Comparison of ENCODE assay signal across 33 cellular contexts in the genomic region with DNA sequence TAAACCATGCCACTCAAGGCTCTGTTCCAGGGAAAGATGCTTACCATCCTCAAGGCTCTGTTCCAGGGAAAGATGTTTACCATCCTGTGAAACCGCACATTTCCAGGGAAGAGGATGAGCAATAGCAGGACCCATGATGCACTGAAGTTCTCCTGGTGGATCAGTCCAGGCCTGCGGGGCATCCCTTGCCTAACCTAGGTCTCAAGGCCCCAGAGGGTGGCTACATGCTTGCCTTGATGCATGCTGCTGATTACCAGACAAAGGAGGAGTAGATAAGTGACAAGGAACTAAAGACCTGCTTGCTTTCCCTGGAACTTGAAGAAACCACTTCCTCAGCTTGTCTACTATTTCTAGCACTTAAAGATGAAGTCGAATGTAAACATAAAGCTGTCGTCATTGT.
"Had no signal": no experiment of that assay in that cellular context is flagged by ENCODE, and none has a peak within 500 bp of the region (broad histone marks: within the 10 kb centered on the region; RNA-seq: fewer than 3 reads in every experiment).

No MANE protein-coding gene starts in this region.

- H3K36me3 Mint-ChIP-seq: activated naive CD4-positive, alpha-beta T cell treated with anti-CD3 and anti-CD28 coated beads, Interleukin-2, amount 50 U/mL, for 72 hours had no signal

- H3K4me3 ChIP-seq: adrenal gland, body of pancreas, breast epithelium, MG63, PC-9 had no signal

- H3K4me1 ChIP-seq: adrenal gland, breast epithelium had no signal

- H3K27me3 ChIP-seq: adrenal gland, body of pancreas, breast epithelium, MG63 had no signal

- H3K9me3 Mint-ChIP-seq: activated CD4-positive, alpha-beta T cell treated with anti-CD3 and anti-CD28 coated beads, Interleukin-2, amount 10 ng/mL, durations not matched to agents 7 days and 5 days; activated naive CD4-positive, alpha-beta T cell treated with anti-CD3 and anti-CD28 coated beads for 36 hours; activated T-helper 1 cell treated with anti-CD3 and anti-CD28 coated beads, Interleukin-12 subunit alpha, Interleukin-12 subunit beta, Interleukin-2, Interleukin-4 antibody, amounts not matched to agents 30 ng/mL and 10 ng/mL and 1 ng/mL, durations not matched to agents 14 hours and 24 hours and 36 hours had no signal

- H3K4me1 Mint-ChIP-seq: activated CD4-positive, alpha-beta T cell treated with anti-CD3 and anti-CD28 coated beads for 36 hours; activated CD4-positive, alpha-beta T cell treated with anti-CD3 and anti-CD28 coated beads, Interleukin-2, amount 10 ng/mL, durations not matched to agents 7 days and 5 days had no signal

- H3K27me3 Mint-ChIP-seq: activated CD4-positive, alpha-beta T cell treated with anti-CD3 and anti-CD28 coated beads for 36 hours; activated CD4-positive, alpha-beta T cell treated with anti-CD3 and anti-CD28 coated beads, Interleukin-2, amount 10 ng/mL, durations not matched to agents 7 days and 5 days; activated T-cell treated with anti-CD3 and anti-CD28 coated beads, Interleukin-2, amount 50 U/mL, for 24 hours had no signal

- H3K27ac Mint-ChIP-seq: activated CD4-positive, alpha-beta T cell treated with anti-CD3 and anti-CD28 coated beads for 36 hours; activated CD4-positive, alpha-beta T cell treated with anti-CD3 and anti-CD28 coated beads, Interleukin-2, amount 10 ng/mL, durations not matched to agents 7 days and 5 days; activated CD8-positive, alpha-beta T cell treated with anti-CD3 and anti-CD28 coated beads, Interleukin-2, amount 10 ng/mL, durations not matched to agents 7 days and 5 days; activated naive CD4-positive, alpha-beta T cell treated with anti-CD3 and anti-CD28 coated beads for 36 hours; activated naive CD4-positive, alpha-beta T cell treated with anti-CD3 and anti-CD28 coated beads, Interleukin-2, amount 50 U/mL, for 72 hours; activated T-cell treated with anti-CD3 and anti-CD28 coated beads, Interleukin-2, amount 50 U/mL, for 24 hours; activated T-helper 1 cell treated with anti-CD3 and anti-CD28 coated beads, Interleukin-12 subunit alpha, Interleukin-12 subunit beta, Interleukin-2, Interleukin-4 antibody, amounts not matched to agents 30 ng/mL and 10 ng/mL and 1 ng/mL, durations not matched to agents 14 hours and 24 hours and 36 hours had no signal

- H3K4me2 ChIP-seq: PC-9 had no signal

- H3K4me3 Mint-ChIP-seq: activated CD4-positive, alpha-beta T cell treated with anti-CD3 and anti-CD28 coated beads for 36 hours; activated CD4-positive, alpha-beta T cell treated with anti-CD3 and anti-CD28 coated beads, Interleukin-2, amount 10 ng/mL, durations not matched to agents 7 days and 5 days; activated CD8-positive, alpha-beta T cell treated with anti-CD3 and anti-CD28 coated beads, Interleukin-2, amount 10 ng/mL, durations not matched to agents 7 days and 5 days; activated naive CD4-positive, alpha-beta T cell treated with anti-CD3 and anti-CD28 coated beads for 36 hours; activated T-cell treated with anti-CD3 and anti-CD28 coated beads, Interleukin-2, amount 50 U/mL, for 24 hours; activated T-helper 1 cell treated with anti-CD3 and anti-CD28 coated beads, Interleukin-12 subunit alpha, Interleukin-12 subunit beta, Interleukin-2, Interleukin-4 antibody, amounts not matched to agents 30 ng/mL and 10 ng/mL and 1 ng/mL, durations not matched to agents 14 hours and 24 hours and 36 hours had no signal

- DNase-seq: activated CD4-positive, alpha-beta T cell treated with anti-CD3 and anti-CD28 coated beads for 36 hours; activated CD4-positive, alpha-beta T cell treated with anti-CD3 and anti-CD28 coated beads, Interleukin-2, amount 10 ng/mL, durations not matched to agents 7 days and 5 days; activated CD4-positive, alpha-beta T cell treated with anti-CD3 and anti-CD28 coated beads, Interleukin-2, amount 50 U/mL, for 48 hours; activated CD8-positive, alpha-beta T cell treated with anti-CD3 and anti-CD28 coated beads, Interleukin-2, amount 10 ng/mL, durations not matched to agents 7 days and 5 days; activated gamma-delta T cell treated with Interleukin-2 at 50 U/mL for 16 hours; activated naive CD4-positive, alpha-beta T cell treated with anti-CD3 and anti-CD28 coated beads for 36 hours; activated T-cell treated with anti-CD3 and anti-CD28 coated beads, Interleukin-2, amount 50 U/mL, for 24 hours; adrenal gland; body of pancreas; cerebellar nuclear complex; MG63; NCI-H1048; NCI-H1105 treated with DMSO at 0.1 percent for 48 hours; NCI-H1436; NCI-H1694; NCI-H1930; NCI-H2081 treated with DMSO at 0.1 percent for 48 hours; NCI-H2171; NCI-H510A; NCI-H526; NCI-H748 treated with DMSO at 0.1 percent for 48 hours; PC-9; SIG-M5; SW 1271; T-helper 1 cell; T-helper 2 cell; T-helper 9 cell had no signal

- H2AFZ ChIP-seq: PC-9 had no signal

- H3K9me3 ChIP-seq: adrenal gland, body of pancreas, breast epithelium, MG63 had no signal

- H3K27ac ChIP-seq: adrenal gland, body of pancreas, breast epithelium, PC-9, RWPE1 had no signal

- ATAC-seq: activated CD4-positive, alpha-beta T cell treated with anti-CD3 and anti-CD28 coated beads for 36 hours; activated CD4-positive, CD25-positive, alpha-beta regulatory T cell treated with anti-CD3 and anti-CD28 coated beads, Interleukin-2, amount 50 U/mL, for 24 hours; activated CD8-positive, alpha-beta T cell treated with anti-CD3 and anti-CD28 coated beads, Interleukin-2, amount 10 ng/mL, durations not matched to agents 7 days and 5 days; activated naive CD4-positive, alpha-beta T cell treated with anti-CD3 and anti-CD28 coated beads, Interleukin-2, amount 50 U/mL, for 72 hours; body of pancreas; Right ventricle myocardium inferior had no signal

- H3K36me3 ChIP-seq: adrenal gland, breast epithelium, MG63 had no signal
